8 cellular contexts compared by ENCODE assay signal in genomic region chr5:95554647-95555548, GRCh38. TPM values are rescaled to one million over a fixed set of nuclear protein-coding genes. Genes with fewer than 3 reads are reported as not detected.
DNase-seq lines count a peak whose midpoint lies in the region; ATAC-seq and TF ChIP-seq lines count a peak whose summit lies in the region.

TSS of gene ARSK (plus strand) at chr5:95555101. CDS start at chr5:95555279, 178 bp downstream.
TSS of gene SKIC3 (minus strand) at chr5:95554977. CDS start at chr5:95547150, 7,827 bp downstream.

- TF ChIP-seq CTCF in esophagus squamous epithelium (IDR thresholded peaks at IDR 0.05), result peak; percentile 4 to 51 (median 36)

- peak within 1 kb of the TSS; percentile 84 to 95 (median 92) for H3K27ac ChIP-seq in esophagus squamous epithelium

- TF ChIP-seq POLR2A in esophagus squamous epithelium (IDR thresholded peaks at IDR 0.05), result peak in 3 of 4 donors; percentile 87 to 88 (median 87)

- H3K9me3 Mint-ChIP-seq in activated T-cell treated with anti-CD3 and anti-CD28 coated beads, Interleukin-2, amount 50 U/mL, for 72 hours, result no peaks in the 10 kb centered on the region

- peaks cover 8 to 45% (median 12%) of the 10 kb centered on the region in 3 donors for H3K4me1 ChIP-seq in esophagus squamous epithelium

- no peaks in the 10 kb centered on the region for H3K27me3 ChIP-seq in esophagus squamous epithelium

- peak within 1 kb of the TSS; percentile 92 to 93 for H3K4me3 Mint-ChIP-seq in activated T-cell treated with anti-CD3 and anti-CD28 coated beads, Interleukin-2, amount 50 U/mL, for 72 hours

- intact Hi-C loops in esophagus squamous epithelium (cut with DNase I), result no loop called here

- DNase-seq in DMS79 (lab: John Stamatoyannopoulos, UW) (peak; percentile 94), KG1 (lab: John Stamatoyannopoulos, UW) (peak; percentile 75), esophagus squamous epithelium (lab: John Stamatoyannopoulos, UW) (peak; percentile 83), myocyte (ENCODE audit: low read depth) (peak; percentile 100)
- DNase-seq in activated T-cell treated with anti-CD3 and anti-CD28 coated beads, Interleukin-2, amount 50 U/mL, for 72 hours, result peak; percentile 89
- DNase-seq in stimulated activated CD8-positive, alpha-beta memory T cell treated with anti-CD3 and anti-CD28 coated beads, Interleukin-7, amount 100 ng/mL, for 48 hours (ENCODE audit: extremely low read depth in 1 of 2, low read depth in 1 of 2), result peak; percentile 80 to 86

- peaks cover 0 to 13% (median 0%) of the 10 kb centered on the region in 3 donors for H3K36me3 ChIP-seq in esophagus squamous epithelium

- peak within 1 kb of the TSS; percentile 95 for H3K27ac Mint-ChIP-seq in activated T-cell treated with anti-CD3 and anti-CD28 coated beads, Interleukin-2, amount 50 U/mL, for 72 hours

- peak within 1 kb of the TSS; percentile 63 to 94 (median 77) for H3K4me3 ChIP-seq in esophagus squamous epithelium

- 0% methylated on average over 24 to 40 of the region's 63 CpGs for WGBS in esophagus squamous epithelium, 2 donors

- H3K4me1 Mint-ChIP-seq in activated T-cell treated with anti-CD3 and anti-CD28 coated beads, Interleukin-2, amount 50 U/mL, for 72 hours (ENCODE audit: low read depth), result peaks cover 44% of the 10 kb centered on the region

- H3K36me3 Mint-ChIP-seq in activated T-cell treated with anti-CD3 and anti-CD28 coated beads, Interleukin-2, amount 50 U/mL, for 72 hours (ENCODE audit: insufficient read depth in 2 of 2), result peaks cover 0 to 8% of the 10 kb centered on the region in 2 donors

- ATAC-seq in GM21723 (IDR thresholded peaks at IDR 0.05; ENCODE audit: unreplicated experiment), result peak; percentile 94
- ATAC-seq in activated T-cell treated with anti-CD3 and anti-CD28 coated beads, Interleukin-2, amount 50 U/mL, for 72 hours (replicated peaks in 1 of 2), result peak; percentile 90 to 92

- H3K9me3 ChIP-seq in esophagus squamous epithelium, result no peaks in the 10 kb centered on the region

- no peaks in the 10 kb centered on the region for H3K27me3 Mint-ChIP-seq in activated T-cell treated with anti-CD3 and anti-CD28 coated beads, Interleukin-2, amount 50 U/mL, for 72 hours (ENCODE audit: low read depth)

TF ChIP-seq in PFSK-1, 5 proteins besides CTCF, POLR2A, EP300 and RAD21:
- TF ChIP-seq TAF1 (IDR thresholded peaks at IDR 0.05; ENCODE audit: borderline replicate concordance, insufficient read depth, low read length) (peak; percentile 76; the same call in 1 of the 2 replicates), SIN3A (IDR thresholded peaks at IDR 0.05; ENCODE audit: borderline replicate concordance, insufficient read depth, low read length) (peak; percentile 41; the same call in 1 of the 2 replicates), POLR2AphosphoS5 (IDR thresholded peaks at IDR 0.05; ENCODE audit: low read depth, low read length) (peak; percentile 88), REST (IDR thresholded peaks at IDR 0.05; ENCODE audit: insufficient read depth in 1 of 2, low read depth in 2 of 2, low read length in 2 of 2) (peak in 1 of 2 experiments; percentile 66; a peak in 1 of 4 replicates), FOXP2 (optimal IDR thresholded peaks at IDR 0.05; ENCODE audit: borderline replicate concordance, extremely low read depth, extremely low read length, insufficient read depth) (no peak)
TF ChIP-seq in PFSK-1: peak in this region for 4.

RNA-seq across cellular contexts. Expression of gene ARSK, which starts in this region (rescaled TPM):
- polyA plus RNA-seq in PFSK-1 (2012; ENCODE audit: insufficient read length, low read depth), result 3.8 TPM
- 1 to 10 TPM; 6.4 to 7.2 TPM for total RNA-seq in activated T-cell treated with anti-CD3 and anti-CD28 coated beads, Interleukin-2, amount 50 U/mL, for 72 hours
- total RNA-seq in esophagus squamous epithelium (1 to 10 TPM; 2.0 to 4.9 (median 3.6) TPM), myocyte (8.5 and 9.4 TPM in 2 replicates)
- 6.4 TPM for polyA plus RNA-seq in myocyte (2012)

RNA-seq across cellular contexts. Expression of gene SKIC3, which starts in this region (rescaled TPM):
- polyA plus RNA-seq in PFSK-1 (2012; ENCODE audit: insufficient read length, low read depth), result 23.4 TPM
- 100 to 1,000 TPM; 104 to 112 TPM for total RNA-seq in activated T-cell treated with anti-CD3 and anti-CD28 coated beads, Interleukin-2, amount 50 U/mL, for 72 hours
- total RNA-seq in esophagus squamous epithelium, result 10 to 100 TPM; 27.0 to 71.3 (median 41.6) TPM
- total RNA-seq in myocyte, result 116 and 127 TPM in 2 replicates
- 32.4 TPM for polyA plus RNA-seq in myocyte (2012)

Comparison
In these comparisons a context has a peak if more than half of its experiments do, and no peak if none do; other contexts are left out.
1. Peak in every context shown above with its lines: DNase-seq, ATAC-seq, H3K4me3 ChIP-seq and H3K27ac ChIP-seq.